ENCODE assay signal across 24 cellular contexts in genomic region chr9:80875947-80876346, GRCh38.
"Had no signal": no experiment of that assay in that cellular context is flagged by ENCODE, and none has a peak within 500 bp of the region (broad histone marks: within the 10 kb centered on the region; RNA-seq: fewer than 3 reads in every experiment).

No MANE protein-coding gene starts in this region.

- H3K36me3 ChIP-seq: colonic mucosa, esophagus squamous epithelium, heart right ventricle, neutrophil, pancreas, right lobe of liver, thoracic aorta, tibial nerve, upper lobe of left lung, uterus had no signal

- H3K9me3 ChIP-seq: esophagus squamous epithelium, mucosa of descending colon, neutrophil, pancreas, right lobe of liver, thoracic aorta, tibial nerve, upper lobe of left lung, uterus had no signal

- H3K27me3 ChIP-seq: colonic mucosa, esophagus squamous epithelium, heart right ventricle, neutrophil, pancreas, right lobe of liver, tibial nerve, upper lobe of left lung, uterus had no signal

- H3K4me3 ChIP-seq: colonic mucosa, esophagus squamous epithelium, heart right ventricle, lung, mucosa of descending colon, pancreas, right lobe of liver, thoracic aorta, tibial nerve, upper lobe of left lung, uterus had no signal

- DNase-seq: colonic mucosa; effector memory CD4-positive, alpha-beta T cell; erythroblast; esophagus squamous epithelium; foreskin melanocyte; glutamatergic neuron; heart right ventricle; hippocampal formation; kidney glomerular epithelial cell; mucosa of descending colon; naive B cell; pancreas; right lobe of liver; small intestine; stimulated activated CD4-positive, alpha-beta T cell treated with anti-CD3 and anti-CD28 coated beads, Interleukin-15, amount 100 ng/mL, for 24 hours; stimulated activated CD4-positive, alpha-beta T cell treated with anti-CD3 and anti-CD28 coated beads, Interleukin-2, amount 100 ng/mL, for 48 hours; stimulated activated naive B cell treated with anti-CD40 and anti-IgM and Interleukin-4, amounts not matched to agents 10 μg/mL and 1 μg/mL and 100 μg/mL, for 72 hours; upper lobe of left lung; uterus had no signal

- ATAC-seq: heart right ventricle; mucosa of descending colon; natural killer cell treated with Interleukin-12 subunit alpha and Interleukin-12 subunit beta and Interleukin-15 and Interleukin-18, amount 100 ng/mL, for 72 hours; pancreas; right lobe of liver; stimulated activated naive B cell treated with anti-CD40 and anti-IgM and Interleukin-4, amounts not matched to agents 10 μg/mL and 1 μg/mL and 100 μg/mL, for 72 hours had no signal

- H3K27ac ChIP-seq: colonic mucosa, esophagus squamous epithelium, heart right ventricle, neutrophil, pancreas, right lobe of liver, thoracic aorta, tibial nerve, upper lobe of left lung, uterus had no signal

- H3K4me1 ChIP-seq: colonic mucosa, esophagus squamous epithelium, heart right ventricle, pancreas, right lobe of liver, tibial nerve, upper lobe of left lung had no signal
